1 cellular context compared by ENCODE assay signal in the genomic region with DNA sequence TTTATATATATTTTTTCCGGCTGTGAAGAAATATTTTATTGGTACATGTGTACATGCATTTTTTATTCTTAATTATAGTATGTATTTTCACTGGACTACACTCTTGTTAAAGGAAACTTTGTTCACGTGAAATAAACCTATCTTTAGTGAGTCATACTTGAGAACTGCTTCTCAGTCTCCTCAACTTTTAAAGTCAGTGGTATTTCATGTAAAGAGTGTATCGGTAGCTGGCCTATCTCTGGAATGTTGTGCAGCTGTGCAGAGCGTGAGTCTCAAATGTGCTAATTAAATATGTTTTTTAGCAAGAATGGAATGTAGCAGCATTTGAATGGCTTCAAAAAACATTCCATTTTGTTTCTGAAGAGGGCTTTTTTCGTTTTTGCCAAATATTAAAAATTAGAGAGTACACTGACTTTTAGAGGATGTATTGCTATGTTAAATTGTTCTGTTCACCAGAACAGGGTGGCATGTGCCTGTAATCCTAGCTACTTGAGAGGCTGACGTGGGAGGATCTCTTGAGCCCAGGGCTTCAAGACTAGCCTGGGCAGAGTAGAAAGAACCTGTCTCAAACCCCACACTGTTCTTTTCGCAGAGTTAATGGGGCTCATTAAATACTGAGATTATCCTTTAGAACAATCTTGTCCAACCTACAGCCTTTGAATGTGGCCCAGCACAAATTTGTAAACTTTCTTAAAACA.
TF ChIP-seq lines count a peak whose summit lies in the region.

No MANE protein-coding gene starts in this region.

TF ChIP-seq in SK-N-SH, 30 proteins besides CTCF, POLR2A, EP300 and RAD21 (continued from another document):
- no peak for TF ChIP-seq RFX5 (IDR thresholded peaks at IDR 0.05; ENCODE audit: low read length)
- TF ChIP-seq ZBTB33 (IDR thresholded peaks at IDR 0.05; ENCODE audit: borderline replicate concordance, low read depth): no peak
- TF ChIP-seq ELF1 (IDR thresholded peaks at IDR 0.05): no peak
- TF ChIP-seq, protein P1, sequence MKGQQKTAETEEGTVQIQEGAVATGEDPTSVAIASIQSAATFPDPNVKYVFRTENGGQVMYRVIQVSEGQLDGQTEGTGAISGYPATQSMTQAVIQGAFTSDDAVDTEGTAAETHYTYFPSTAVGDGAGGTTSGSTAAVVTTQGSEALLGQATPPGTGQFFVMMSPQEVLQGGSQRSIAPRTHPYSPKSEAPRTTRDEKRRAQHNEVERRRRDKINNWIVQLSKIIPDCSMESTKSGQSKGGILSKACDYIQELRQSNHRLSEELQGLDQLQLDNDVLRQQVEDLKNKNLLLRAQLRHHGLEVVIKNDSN (IDR thresholded peaks at IDR 0.05; ENCODE audit: borderline replicate concordance, low read depth): no peak
- 0 out of 2 replicates have a peak, but pooled peaks have one; percentile 12 for TF ChIP-seq TCF12 (IDR thresholded peaks at IDR 0.05)
- TF ChIP-seq SMC3 (IDR thresholded peaks at IDR 0.05; ENCODE audit: low read depth, low read length): no peak
- TF ChIP-seq, protein P2, sequence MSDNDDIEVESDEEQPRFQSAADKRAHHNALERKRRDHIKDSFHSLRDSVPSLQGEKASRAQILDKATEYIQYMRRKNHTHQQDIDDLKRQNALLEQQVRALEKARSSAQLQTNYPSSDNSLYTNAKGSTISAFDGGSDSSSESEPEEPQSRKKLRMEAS (IDR thresholded peaks at IDR 0.05; ENCODE audit: low read depth): 0 out of 2 replicates have a peak, but pooled peaks have one; percentile 11
- TF ChIP-seq MEF2A (IDR thresholded peaks at IDR 0.05; ENCODE audit: borderline replicate concordance, low read depth): no peak
